Comparison of ENCODE assay signal across 24 cellular contexts in the genomic region with DNA sequence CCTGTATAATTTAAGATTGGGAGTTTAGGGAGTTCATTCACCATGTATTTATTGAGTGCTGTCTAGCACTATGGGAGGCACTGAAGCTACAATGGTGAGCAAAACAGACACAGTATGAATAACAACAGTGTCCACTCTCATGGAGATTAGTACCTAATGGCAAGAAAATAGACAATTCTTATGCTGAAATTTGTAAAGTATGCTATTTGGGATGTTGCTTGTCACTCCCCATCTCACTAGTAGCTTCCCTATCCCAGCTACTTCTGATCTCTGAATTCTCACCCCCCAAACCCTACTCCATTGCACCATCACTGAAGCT. TPM values are rescaled to one million over a fixed set of nuclear protein-coding genes. Genes with fewer than 3 reads are reported as not detected.
DNase-seq lines count a peak whose midpoint lies in the region; ATAC-seq and TF ChIP-seq lines count a peak whose summit lies in the region.
"Had no signal": no experiment of that assay in that cellular context is flagged by ENCODE, and none has a peak within 500 bp of the region (broad histone marks: within the 10 kb centered on the region; RNA-seq: fewer than 3 reads in every experiment).

No MANE protein-coding gene starts in this region.

- no peak overlapping the region for H3K4me2 ChIP-seq in GM23248 (ENCODE audit: unreplicated experiment)

- in situ Hi-C loops in GM23248 (cut with MboI) = no loop called here

- no peak overlapping the region for H3K9ac ChIP-seq in GM23248
- peak overlapping the region; percentile 90 for H3K9ac ChIP-seq in iPS-20b (ENCODE audit: low read depth, low read length)

- H3K27ac Mint-ChIP-seq in T-helper 17 cell = peak overlapping the region; percentile 86
- H3K27ac Mint-ChIP-seq: activated CD4-positive, alpha-beta memory T cell treated with anti-CD3 and anti-CD28 coated beads for 36 hours had no signal

- H3K4me1 ChIP-seq in GM23248 (ENCODE audit: insufficient read depth) (peaks cover 31% of the 10 kb centered on the region), iPS-20b (ENCODE audit: insufficient read depth, low read length) (peaks cover 34% of the 10 kb centered on the region)
- H3K4me1 ChIP-seq: colonic mucosa, uterus had no signal

- H3F3A ChIP-seq in GM23248 (ENCODE audit: insufficient read depth) = peaks cover 26% of the 10 kb centered on the region

- H3K4me3 Mint-ChIP-seq in T-helper 17 cell = no peak overlapping the region
- H3K4me3 Mint-ChIP-seq: activated CD4-positive, alpha-beta memory T cell treated with anti-CD3 and anti-CD28 coated beads for 36 hours had no signal

- H3K4me3 ChIP-seq in GM23248 (no peak overlapping the region), iPS-20b (ENCODE audit: low read length) (peak overlapping the region; percentile 99)
- H3K4me3 ChIP-seq: adrenal gland, breast epithelium, colonic mucosa, prostate gland, uterus had no signal

- H3K4me1 Mint-ChIP-seq in T-helper 17 cell = peaks cover 56% of the 10 kb centered on the region

- H4K20me1 ChIP-seq in GM23248 (ENCODE audit: insufficient read depth) = no peaks in the 10 kb centered on the region

- no peak for ATAC-seq in T-helper 17 cell
- no peak for ATAC-seq in HG02610 (IDR thresholded peaks at IDR 0.05; ENCODE audit: unreplicated experiment)
- ATAC-seq: left cardiac atrium; natural killer cell treated with Interleukin-12 subunit alpha and Interleukin-12 subunit beta and Interleukin-15 and Interleukin-18, amount 100 ng/mL, for 72 hours had no signal

- no peaks in the 10 kb centered on the region for H3K27me3 ChIP-seq in GM23248 (replicated peaks; ENCODE audit: insufficient read depth)
- no peaks in the 10 kb centered on the region; the same call in 1 of the 2 replicates for H3K27me3 ChIP-seq in iPS-20b (ENCODE audit: insufficient read depth, low read length)
- H3K27me3 ChIP-seq: adrenal gland, breast epithelium, colonic mucosa, uterus had no signal

- peaks cover 5% of the 10 kb centered on the region for H3K36me3 Mint-ChIP-seq in T-helper 17 cell (ENCODE audit: low read depth)
- H3K36me3 Mint-ChIP-seq: natural killer cell treated with Interleukin-12 subunit alpha and Interleukin-12 subunit beta and Interleukin-15 and Interleukin-18, amount 100 ng/mL, for 72 hours had no signal

- no peak for TF ChIP-seq CTCF in 22Rv1 (IDR thresholded peaks at IDR 0.05)

- H3K36me3 ChIP-seq in GM23248 (ENCODE audit: low read depth) = no peaks in the 10 kb centered on the region
- H3K36me3 ChIP-seq in iPS-20b (ENCODE audit: insufficient read depth, low read depth, low read length) = peaks cover 48% of the 10 kb centered on the region
- H3K36me3 ChIP-seq: breast epithelium, colonic mucosa, prostate gland, uterus had no signal

- 0 out of 2 replicates have a peak, but pooled peaks cover 3% of the 10 kb centered on the region for H3K79me2 ChIP-seq in GM23248 (ENCODE audit: insufficient read depth)

- DNase-seq in GM23248 = no peak
- DNase-seq in T-helper 17 cell = no peak
- DNase-seq in substantia nigra (lab: John Stamatoyannopoulos, UW) = no peak
- no peak for DNase-seq in activated CD8-positive, alpha-beta memory T cell treated with anti-CD3 and anti-CD28 coated beads for 24 hours
- no peak for DNase-seq in NCI-H69 (lab: John Stamatoyannopoulos, UW)
- DNase-seq: activated B cell treated with CpG ODN at 0.5 μM for 24 hours; activated CD4-positive, alpha-beta memory T cell treated with anti-CD3 and anti-CD28 coated beads for 36 hours; activated gamma-delta T cell treated with Interleukin-2 at 50 U/mL for 16 hours; activated T-cell treated with anti-CD3 and anti-CD28 coated beads for 4 hours; adrenal gland; C1 segment of cervical spinal cord; colonic mucosa; DMS153; IMR-90; left cardiac atrium; NCI-H2171; NCI-H524 treated with DMSO at 0.1 percent for 48 hours; uterus had no signal

- H3K27ac ChIP-seq in 22Rv1 (peak overlapping the region; percentile 30), GM23248 (0 out of 2 replicates have a peak overlapping the region, but pooled peaks have one; percentile 21), iPS-20b (ENCODE audit: low read length) (no peak overlapping the region), substantia nigra (ENCODE audit: low read depth, low read length, poor library complexity, severe bottlenecking) (no peak overlapping the region)
- H3K27ac ChIP-seq: colonic mucosa had no signal

- H2AFZ ChIP-seq in GM23248 = no peak overlapping the region

- no peaks in the 10 kb centered on the region for H3K27me3 Mint-ChIP-seq in T-helper 17 cell
- H3K27me3 Mint-ChIP-seq: activated B cell treated with CpG ODN at 0.5 μM for 24 hours; activated CD4-positive, alpha-beta memory T cell treated with anti-CD3 and anti-CD28 coated beads for 36 hours; natural killer cell treated with Interleukin-12 subunit alpha and Interleukin-12 subunit beta and Interleukin-15 and Interleukin-18, amount 100 ng/mL, for 72 hours had no signal

- H3K9me3 ChIP-seq in GM23248 (ENCODE audit: low read depth) (no peaks in the 10 kb centered on the region), T-helper 17 cell (ENCODE audit: control insufficient read depth, low read length, poor library complexity, severe bottlenecking) (no peaks in the 10 kb centered on the region), iPS-20b (ENCODE audit: insufficient read depth, low read depth, low read length) (no peaks in the 10 kb centered on the region)
- H3K9me3 ChIP-seq: adrenal gland, breast epithelium, colonic mucosa, prostate gland, uterus had no signal

- H3K9me2 ChIP-seq in GM23248 (ENCODE audit: insufficient read depth) = no peaks in the 10 kb centered on the region

RNA-seq across cellular contexts. Expression of gene GDF11, which starts 4.0 kb away (rescaled TPM):
- 2.1 and 9.9 TPM in 2 replicates for total RNA-seq in GM23248 (2014; rRNA removed; shearing (Covaris generic))
- polyA plus RNA-seq in GM23248 (2016; fragmentation: Nextera tagmentation; extraction: Ambion mirVana) = 0.56 and 0.67 TPM in 2 replicates
- 1 to 10 TPM; 6.7 to 9.5 TPM for total RNA-seq in T-helper 17 cell

RNA-seq across cellular contexts. Expression of gene CD63, which starts 18.1 kb away (rescaled TPM):
- 1,521 and 1,535 TPM in 2 replicates for total RNA-seq in GM23248 (2014; rRNA removed; shearing (Covaris generic))
- 3,562 and 3,671 TPM in 2 replicates for polyA plus RNA-seq in GM23248 (2016; fragmentation: Nextera tagmentation; extraction: Ambion mirVana)
- 10 to 100 TPM; 83.3 to 83.9 TPM for total RNA-seq in T-helper 17 cell

RNA-seq across cellular contexts. Expression of gene RDH5, which starts 26.7 kb away (rescaled TPM):
- total RNA-seq in GM23248 (2014; rRNA removed; shearing (Covaris generic)) = 15.4 and 27.2 TPM in 2 replicates
- 15.6 and 17.6 TPM in 2 replicates for polyA plus RNA-seq in GM23248 (2016; fragmentation: Nextera tagmentation; extraction: Ambion mirVana)
- total RNA-seq in T-helper 17 cell = 10 to 100 TPM; 12.9 to 13.8 TPM

RNA-seq across cellular contexts. Expression of gene BLOC1S1, which starts 31.0 kb away (rescaled TPM):
- 47.6 and 110 TPM in 2 replicates for total RNA-seq in GM23248 (2014; rRNA removed; shearing (Covaris generic))
- 193 and 197 TPM in 2 replicates for polyA plus RNA-seq in GM23248 (2016; fragmentation: Nextera tagmentation; extraction: Ambion mirVana)
- total RNA-seq in T-helper 17 cell = 10 to 100 TPM; 41.1 to 42.0 TPM

RNA-seq across cellular contexts. Expression of gene ITGA7, which starts 39.2 kb away (rescaled TPM):
- 6.6 and 7.2 TPM in 2 replicates for total RNA-seq in GM23248 (2014; rRNA removed; shearing (Covaris generic))
- 2.0 and 2.1 TPM in 2 replicates for polyA plus RNA-seq in GM23248 (2016; fragmentation: Nextera tagmentation; extraction: Ambion mirVana)
- total RNA-seq in T-helper 17 cell = 1 to 10 TPM in 1 of 2 donors, under 1 TPM in 1; 0.70 to 1.4 TPM

Comparison
In these comparisons a context has a peak if more than half of its experiments do, and no peak if none do; other contexts are left out.
1. H3K27ac ChIP-seq: peak in 22Rv1 (single experiment) and GM23248 (single experiment); none in iPS-20b (single experiment) and substantia nigra (single experiment).
2. RNA of gene CD63, which starts 18.1 kb away (total RNA-seq): 1,521 to 1,535 TPM in GM23248; 83.3 to 83.9 TPM in T-helper 17 cell; every median in the first group is over 10 times any median in the second.